ENCODE assay signal across 27 cellular contexts in the genomic region with DNA sequence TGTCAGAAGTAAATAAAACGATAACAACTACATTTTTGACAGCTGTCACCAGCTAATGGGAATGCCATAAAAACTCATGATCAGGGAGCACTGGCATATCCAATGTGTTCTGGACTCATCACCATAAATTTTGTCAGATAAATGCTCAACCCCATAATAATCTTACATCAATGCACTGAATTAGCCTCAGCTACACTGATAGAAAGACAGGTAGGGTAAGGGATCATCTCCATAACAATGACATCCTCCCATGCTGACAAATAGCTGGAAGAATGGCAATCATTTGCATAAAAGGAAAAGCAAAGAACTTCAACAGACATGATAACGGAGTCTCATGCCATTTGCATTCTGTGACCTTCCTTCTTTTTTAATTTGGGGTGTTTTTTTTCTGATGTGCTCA.
"Had no signal": no experiment of that assay in that cellular context is flagged by ENCODE, and none has a peak within 500 bp of the region (broad histone marks: within the 10 kb centered on the region; RNA-seq: fewer than 3 reads in every experiment).

No MANE protein-coding gene starts in this region.

- H3K27me3 ChIP-seq: foreskin keratinocyte, hepatocyte, neural progenitor cell, sigmoid colon, testis, tibial artery had no signal

- DNase-seq: dermis blood vessel endothelial cell; effector memory CD4-positive, alpha-beta T cell; foreskin keratinocyte; heart left ventricle; kidney; mucosa of descending colon; naive B cell; sigmoid colon; stimulated activated CD4-positive, alpha-beta T cell treated with anti-CD3 and anti-CD28 coated beads, Interleukin-4, amount 100 ng/mL, for 4 hours; stimulated activated naive CD8-positive, alpha-beta T cell treated with anti-CD3 and anti-CD28 coated beads, Interleukin-15, Interleukin-2, amounts not matched to agents 100 U/mL and 50 U/mL, for 24 hours; substantia nigra; testis; tibial artery had no signal

- ATAC-seq: foreskin keratinocyte; gastroesophageal sphincter; heart left ventricle; left lobe of liver; mucosa of descending colon; natural killer cell treated with Interleukin-12 subunit alpha and Interleukin-12 subunit beta and Interleukin-15 and Interleukin-18, amount 100 ng/mL, for 72 hours; stimulated activated memory B cell treated with anti-CD40 and anti-IgM and Interleukin-4, amounts not matched to agents 10 μg/mL and 1 μg/mL and 100 μg/mL, for 72 hours; stimulated activated naive CD8-positive, alpha-beta T cell treated with anti-CD3 and anti-CD28 coated beads, Interleukin-15, Interleukin-2, amounts not matched to agents 100 U/mL and 50 U/mL, for 24 hours had no signal

- H3K4me1 Mint-ChIP-seq: memory B cell; mesothelial cell of epicardium; naive B cell; neural progenitor cell; stimulated activated memory B cell treated with anti-CD40 and anti-IgM and Interleukin-4, amounts not matched to agents 10 μg/mL and 1 μg/mL and 100 μg/mL, for 72 hours had no signal

- H3K27ac ChIP-seq: coronary artery, esophagus muscularis mucosa, foreskin keratinocyte, gastroesophageal sphincter, heart left ventricle, hepatocyte, neural progenitor cell, parathyroid adenoma, sigmoid colon, testis, tibial artery had no signal

- H3K36me3 ChIP-seq: esophagus muscularis mucosa, gastroesophageal sphincter, heart left ventricle, neural progenitor cell, sigmoid colon, tibial artery had no signal

- H3K27me3 Mint-ChIP-seq: memory B cell, progenitor cell of endocrine pancreas had no signal

- H3K4me3 Mint-ChIP-seq: memory B cell; mesothelial cell of epicardium; naive B cell; natural killer cell treated with Interleukin-12 subunit alpha and Interleukin-12 subunit beta and Interleukin-15 and Interleukin-18, amount 100 ng/mL, for 72 hours; neural progenitor cell; stimulated activated memory B cell treated with anti-CD40 and anti-IgM and Interleukin-4, amounts not matched to agents 10 μg/mL and 1 μg/mL and 100 μg/mL, for 72 hours; type B pancreatic cell had no signal

- H3K27ac Mint-ChIP-seq: memory B cell; mesothelial cell of epicardium; naive B cell; natural killer cell treated with Interleukin-12 subunit alpha and Interleukin-12 subunit beta and Interleukin-15 and Interleukin-18, amount 100 ng/mL, for 72 hours; neural progenitor cell; progenitor cell of endocrine pancreas; stimulated activated memory B cell treated with anti-CD40 and anti-IgM and Interleukin-4, amounts not matched to agents 10 μg/mL and 1 μg/mL and 100 μg/mL, for 72 hours; type B pancreatic cell had no signal

- H3K4me3 ChIP-seq: coronary artery, esophagus muscularis mucosa, gastroesophageal sphincter, heart left ventricle, hepatocyte, lung, mucosa of descending colon, neural progenitor cell, sigmoid colon, testis, tibial artery had no signal

- H3K9me3 Mint-ChIP-seq: type B pancreatic cell had no signal

- H3K4me1 ChIP-seq: esophagus muscularis mucosa, foreskin keratinocyte, gastroesophageal sphincter, heart left ventricle, neural progenitor cell, parathyroid adenoma, sigmoid colon, testis, tibial artery had no signal

- H3K9me3 ChIP-seq: gastroesophageal sphincter, testis, tibial artery had no signal

- H3K36me3 Mint-ChIP-seq: memory B cell; mesothelial cell of epicardium; neural progenitor cell; stimulated activated memory B cell treated with anti-CD40 and anti-IgM and Interleukin-4, amounts not matched to agents 10 μg/mL and 1 μg/mL and 100 μg/mL, for 72 hours; type B pancreatic cell had no signal

- H3K9ac ChIP-seq: neural progenitor cell, parathyroid adenoma had no signal
